In the genomic region with DNA sequence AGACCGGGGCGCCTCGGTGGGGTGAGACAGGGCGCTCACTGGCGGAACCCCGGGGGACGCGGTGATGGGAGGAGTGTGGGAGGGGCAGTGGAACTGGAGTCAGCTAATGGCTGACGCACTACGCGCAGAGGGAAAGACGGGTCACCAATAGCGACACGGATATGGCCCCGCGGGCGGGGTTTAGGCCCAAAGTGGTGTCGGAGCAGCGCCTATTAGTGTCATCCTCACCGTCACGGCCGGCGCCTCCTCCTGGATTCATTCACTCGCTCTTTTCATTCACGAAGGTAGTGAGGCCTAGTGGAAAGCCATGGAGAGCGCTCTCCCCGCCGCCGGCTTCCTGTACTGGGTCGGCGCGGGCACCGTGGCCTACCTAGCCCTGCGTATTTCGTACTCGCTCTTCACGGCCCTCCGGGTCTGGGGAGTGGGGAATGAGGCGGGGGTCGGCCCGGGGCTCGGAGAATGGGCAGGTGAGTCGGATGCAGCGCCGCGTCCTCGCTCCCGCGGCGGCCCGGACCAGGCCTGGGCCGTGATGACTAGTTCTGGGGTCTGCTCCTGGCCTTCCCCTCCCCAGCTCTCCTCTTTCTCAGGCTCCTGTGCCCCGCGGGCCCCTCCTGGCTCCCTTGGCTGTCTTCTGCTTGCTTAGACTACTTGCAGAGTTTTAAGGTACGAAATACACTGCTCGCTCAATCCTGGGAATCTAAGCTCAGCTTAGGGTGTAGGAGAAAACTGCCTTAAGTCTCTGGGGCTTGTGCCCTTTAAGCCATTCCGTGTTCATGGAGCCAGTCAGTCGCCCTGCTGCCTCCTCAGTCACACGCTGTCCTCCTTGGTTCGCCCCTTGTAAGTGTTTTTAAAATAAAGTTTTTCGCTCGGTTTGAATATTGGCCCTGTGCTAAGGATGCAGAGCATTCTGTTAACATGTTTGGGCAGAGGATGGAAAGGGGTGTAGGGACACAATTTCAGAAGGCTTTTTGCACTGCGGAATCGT, we compare ENCODE assay signal across 1 cellular context.
TF ChIP-seq lines count a peak whose summit lies in the region.

A gene (plus strand): TSS at position 218 of the 985 bp plus-strand sequence. CDS start 90 bp downstream, at position 308.

TF ChIP-seq in HepG2, 621 proteins besides CTCF, POLR2A, EP300 and RAD21 (continued from another document and continues in another):
- TF ChIP-seq, protein P1, sequence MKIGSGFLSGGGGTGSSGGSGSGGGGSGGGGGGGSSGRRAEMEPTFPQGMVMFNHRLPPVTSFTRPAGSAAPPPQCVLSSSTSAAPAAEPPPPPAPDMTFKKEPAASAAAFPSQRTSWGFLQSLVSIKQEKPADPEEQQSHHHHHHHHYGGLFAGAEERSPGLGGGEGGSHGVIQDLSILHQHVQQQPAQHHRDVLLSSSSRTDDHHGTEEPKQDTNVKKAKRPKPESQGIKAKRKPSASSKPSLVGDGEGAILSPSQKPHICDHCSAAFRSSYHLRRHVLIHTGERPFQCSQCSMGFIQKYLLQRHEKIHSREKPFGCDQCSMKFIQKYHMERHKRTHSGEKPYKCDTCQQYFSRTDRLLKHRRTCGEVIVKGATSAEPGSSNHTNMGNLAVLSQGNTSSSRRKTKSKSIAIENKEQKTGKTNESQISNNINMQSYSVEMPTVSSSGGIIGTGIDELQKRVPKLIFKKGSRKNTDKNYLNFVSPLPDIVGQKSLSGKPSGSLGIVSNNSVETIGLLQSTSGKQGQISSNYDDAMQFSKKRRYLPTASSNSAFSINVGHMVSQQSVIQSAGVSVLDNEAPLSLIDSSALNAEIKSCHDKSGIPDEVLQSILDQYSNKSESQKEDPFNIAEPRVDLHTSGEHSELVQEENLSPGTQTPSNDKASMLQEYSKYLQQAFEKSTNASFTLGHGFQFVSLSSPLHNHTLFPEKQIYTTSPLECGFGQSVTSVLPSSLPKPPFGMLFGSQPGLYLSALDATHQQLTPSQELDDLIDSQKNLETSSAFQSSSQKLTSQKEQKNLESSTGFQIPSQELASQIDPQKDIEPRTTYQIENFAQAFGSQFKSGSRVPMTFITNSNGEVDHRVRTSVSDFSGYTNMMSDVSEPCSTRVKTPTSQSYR (CRISPR knock-in tag; IDR thresholded peaks at IDR 0.05; ENCODE audit: borderline replicate concordance) = peak; percentile 31; the same call in 1 of the 2 replicates
- no peak for TF ChIP-seq ZSCAN30 (CRISPR knock-in tag; IDR thresholded peaks at IDR 0.05)
- TF ChIP-seq, protein P2, sequence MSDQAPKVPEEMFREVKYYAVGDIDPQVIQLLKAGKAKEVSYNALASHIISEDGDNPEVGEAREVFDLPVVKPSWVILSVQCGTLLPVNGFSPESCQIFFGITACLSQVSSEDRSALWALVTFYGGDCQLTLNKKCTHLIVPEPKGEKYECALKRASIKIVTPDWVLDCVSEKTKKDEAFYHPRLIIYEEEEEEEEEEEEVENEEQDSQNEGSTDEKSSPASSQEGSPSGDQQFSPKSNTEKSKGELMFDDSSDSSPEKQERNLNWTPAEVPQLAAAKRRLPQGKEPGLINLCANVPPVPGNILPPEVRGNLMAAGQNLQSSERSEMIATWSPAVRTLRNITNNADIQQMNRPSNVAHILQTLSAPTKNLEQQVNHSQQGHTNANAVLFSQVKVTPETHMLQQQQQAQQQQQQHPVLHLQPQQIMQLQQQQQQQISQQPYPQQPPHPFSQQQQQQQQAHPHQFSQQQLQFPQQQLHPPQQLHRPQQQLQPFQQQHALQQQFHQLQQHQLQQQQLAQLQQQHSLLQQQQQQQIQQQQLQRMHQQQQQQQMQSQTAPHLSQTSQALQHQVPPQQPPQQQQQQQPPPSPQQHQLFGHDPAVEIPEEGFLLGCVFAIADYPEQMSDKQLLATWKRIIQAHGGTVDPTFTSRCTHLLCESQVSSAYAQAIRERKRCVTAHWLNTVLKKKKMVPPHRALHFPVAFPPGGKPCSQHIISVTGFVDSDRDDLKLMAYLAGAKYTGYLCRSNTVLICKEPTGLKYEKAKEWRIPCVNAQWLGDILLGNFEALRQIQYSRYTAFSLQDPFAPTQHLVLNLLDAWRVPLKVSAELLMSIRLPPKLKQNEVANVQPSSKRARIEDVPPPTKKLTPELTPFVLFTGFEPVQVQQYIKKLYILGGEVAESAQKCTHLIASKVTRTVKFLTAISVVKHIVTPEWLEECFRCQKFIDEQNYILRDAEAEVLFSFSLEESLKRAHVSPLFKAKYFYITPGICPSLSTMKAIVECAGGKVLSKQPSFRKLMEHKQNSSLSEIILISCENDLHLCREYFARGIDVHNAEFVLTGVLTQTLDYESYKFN (CRISPR knock-in tag; conservative IDR thresholded peaks at IDR 0.05) = 0 out of 2 replicates have a peak, but pooled peaks have one; percentile 23
- TF ChIP-seq, protein P3, sequence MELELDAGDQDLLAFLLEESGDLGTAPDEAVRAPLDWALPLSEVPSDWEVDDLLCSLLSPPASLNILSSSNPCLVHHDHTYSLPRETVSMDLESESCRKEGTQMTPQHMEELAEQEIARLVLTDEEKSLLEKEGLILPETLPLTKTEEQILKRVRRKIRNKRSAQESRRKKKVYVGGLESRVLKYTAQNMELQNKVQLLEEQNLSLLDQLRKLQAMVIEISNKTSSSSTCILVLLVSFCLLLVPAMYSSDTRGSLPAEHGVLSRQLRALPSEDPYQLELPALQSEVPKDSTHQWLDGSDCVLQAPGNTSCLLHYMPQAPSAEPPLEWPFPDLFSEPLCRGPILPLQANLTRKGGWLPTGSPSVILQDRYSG (CRISPR knock-in tag; IDR thresholded peaks at IDR 0.05) = no peak
- no peak for TF ChIP-seq ZNF562 (CRISPR knock-in tag; IDR thresholded peaks at IDR 0.05; ENCODE audit: borderline replicate concordance)
- TF ChIP-seq CAMTA2 (CRISPR knock-in tag; IDR thresholded peaks at IDR 0.05; ENCODE audit: borderline replicate concordance) = no peak
- peak; percentile 26 for TF ChIP-seq SRSF1 (optimal IDR thresholded peaks at IDR 0.05; ENCODE audit: low read depth, low read length)
- TF ChIP-seq DNMT1 (CRISPR knock-in tag; IDR thresholded peaks at IDR 0.05) = no peak
- TF ChIP-seq ZBTB20 (CRISPR knock-in tag; IDR thresholded peaks at IDR 0.05; ENCODE audit: borderline replicate concordance, low read depth) = no peak
- TF ChIP-seq, protein P4, sequence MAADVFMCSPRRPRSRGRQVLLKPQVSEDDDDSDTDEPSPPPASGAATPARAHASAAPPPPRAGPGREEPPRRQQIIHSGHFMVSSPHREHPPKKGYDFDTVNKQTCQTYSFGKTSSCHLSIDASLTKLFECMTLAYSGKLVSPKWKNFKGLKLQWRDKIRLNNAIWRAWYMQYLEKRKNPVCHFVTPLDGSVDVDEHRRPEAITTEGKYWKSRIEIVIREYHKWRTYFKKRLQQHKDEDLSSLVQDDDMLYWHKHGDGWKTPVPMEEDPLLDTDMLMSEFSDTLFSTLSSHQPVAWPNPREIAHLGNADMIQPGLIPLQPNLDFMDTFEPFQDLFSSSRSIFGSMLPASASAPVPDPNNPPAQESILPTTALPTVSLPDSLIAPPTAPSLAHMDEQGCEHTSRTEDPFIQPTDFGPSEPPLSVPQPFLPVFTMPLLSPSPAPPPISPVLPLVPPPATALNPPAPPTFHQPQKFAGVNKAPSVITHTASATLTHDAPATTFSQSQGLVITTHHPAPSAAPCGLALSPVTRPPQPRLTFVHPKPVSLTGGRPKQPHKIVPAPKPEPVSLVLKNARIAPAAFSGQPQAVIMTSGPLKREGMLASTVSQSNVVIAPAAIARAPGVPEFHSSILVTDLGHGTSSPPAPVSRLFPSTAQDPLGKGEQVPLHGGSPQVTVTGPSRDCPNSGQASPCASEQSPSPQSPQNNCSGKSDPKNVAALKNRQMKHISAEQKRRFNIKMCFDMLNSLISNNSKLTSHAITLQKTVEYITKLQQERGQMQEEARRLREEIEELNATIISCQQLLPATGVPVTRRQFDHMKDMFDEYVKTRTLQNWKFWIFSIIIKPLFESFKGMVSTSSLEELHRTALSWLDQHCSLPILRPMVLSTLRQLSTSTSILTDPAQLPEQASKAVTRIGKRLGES (CRISPR knock-in tag; IDR thresholded peaks at IDR 0.05; ENCODE audit: borderline replicate concordance) = no peak
- no peak; the same call in 1 of the 2 replicates for TF ChIP-seq NKX3-1 (CRISPR knock-in tag; IDR thresholded peaks at IDR 0.05)
- TF ChIP-seq, protein P5, sequence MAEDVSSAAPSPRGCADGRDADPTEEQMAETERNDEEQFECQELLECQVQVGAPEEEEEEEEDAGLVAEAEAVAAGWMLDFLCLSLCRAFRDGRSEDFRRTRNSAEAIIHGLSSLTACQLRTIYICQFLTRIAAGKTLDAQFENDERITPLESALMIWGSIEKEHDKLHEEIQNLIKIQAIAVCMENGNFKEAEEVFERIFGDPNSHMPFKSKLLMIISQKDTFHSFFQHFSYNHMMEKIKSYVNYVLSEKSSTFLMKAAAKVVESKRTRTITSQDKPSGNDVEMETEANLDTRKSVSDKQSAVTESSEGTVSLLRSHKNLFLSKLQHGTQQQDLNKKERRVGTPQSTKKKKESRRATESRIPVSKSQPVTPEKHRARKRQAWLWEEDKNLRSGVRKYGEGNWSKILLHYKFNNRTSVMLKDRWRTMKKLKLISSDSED (CRISPR knock-in tag; IDR thresholded peaks at IDR 0.05) = no peak
- TF ChIP-seq EHMT2 (IDR thresholded peaks at IDR 0.05; ENCODE audit: borderline replicate concordance, low read depth, low read length) = no peak
- TF ChIP-seq, protein P6, sequence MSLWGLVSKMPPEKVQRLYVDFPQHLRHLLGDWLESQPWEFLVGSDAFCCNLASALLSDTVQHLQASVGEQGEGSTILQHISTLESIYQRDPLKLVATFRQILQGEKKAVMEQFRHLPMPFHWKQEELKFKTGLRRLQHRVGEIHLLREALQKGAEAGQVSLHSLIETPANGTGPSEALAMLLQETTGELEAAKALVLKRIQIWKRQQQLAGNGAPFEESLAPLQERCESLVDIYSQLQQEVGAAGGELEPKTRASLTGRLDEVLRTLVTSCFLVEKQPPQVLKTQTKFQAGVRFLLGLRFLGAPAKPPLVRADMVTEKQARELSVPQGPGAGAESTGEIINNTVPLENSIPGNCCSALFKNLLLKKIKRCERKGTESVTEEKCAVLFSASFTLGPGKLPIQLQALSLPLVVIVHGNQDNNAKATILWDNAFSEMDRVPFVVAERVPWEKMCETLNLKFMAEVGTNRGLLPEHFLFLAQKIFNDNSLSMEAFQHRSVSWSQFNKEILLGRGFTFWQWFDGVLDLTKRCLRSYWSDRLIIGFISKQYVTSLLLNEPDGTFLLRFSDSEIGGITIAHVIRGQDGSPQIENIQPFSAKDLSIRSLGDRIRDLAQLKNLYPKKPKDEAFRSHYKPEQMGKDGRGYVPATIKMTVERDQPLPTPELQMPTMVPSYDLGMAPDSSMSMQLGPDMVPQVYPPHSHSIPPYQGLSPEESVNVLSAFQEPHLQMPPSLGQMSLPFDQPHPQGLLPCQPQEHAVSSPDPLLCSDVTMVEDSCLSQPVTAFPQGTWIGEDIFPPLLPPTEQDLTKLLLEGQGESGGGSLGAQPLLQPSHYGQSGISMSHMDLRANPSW (CRISPR knock-in tag; IDR thresholded peaks at IDR 0.05; ENCODE audit: borderline replicate concordance) = no peak
- no peak for TF ChIP-seq TBP (CRISPR knock-in tag; IDR thresholded peaks at IDR 0.05)
- TF ChIP-seq ZNF724P (CRISPR knock-in tag; IDR thresholded peaks at IDR 0.05; ENCODE audit: borderline replicate concordance) = no peak
- TF ChIP-seq ZNF772 (CRISPR knock-in tag; IDR thresholded peaks at IDR 0.05) = no peak; the same call in 1 of the 2 replicates
- TF ChIP-seq, protein P7, sequence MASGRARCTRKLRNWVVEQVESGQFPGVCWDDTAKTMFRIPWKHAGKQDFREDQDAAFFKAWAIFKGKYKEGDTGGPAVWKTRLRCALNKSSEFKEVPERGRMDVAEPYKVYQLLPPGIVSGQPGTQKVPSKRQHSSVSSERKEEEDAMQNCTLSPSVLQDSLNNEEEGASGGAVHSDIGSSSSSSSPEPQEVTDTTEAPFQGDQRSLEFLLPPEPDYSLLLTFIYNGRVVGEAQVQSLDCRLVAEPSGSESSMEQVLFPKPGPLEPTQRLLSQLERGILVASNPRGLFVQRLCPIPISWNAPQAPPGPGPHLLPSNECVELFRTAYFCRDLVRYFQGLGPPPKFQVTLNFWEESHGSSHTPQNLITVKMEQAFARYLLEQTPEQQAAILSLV (CRISPR knock-in tag; IDR thresholded peaks at IDR 0.05; ENCODE audit: borderline replicate concordance) = no peak
- no peak for TF ChIP-seq NR2F1 (CRISPR knock-in tag; IDR thresholded peaks at IDR 0.05)
- TF ChIP-seq, protein P8, sequence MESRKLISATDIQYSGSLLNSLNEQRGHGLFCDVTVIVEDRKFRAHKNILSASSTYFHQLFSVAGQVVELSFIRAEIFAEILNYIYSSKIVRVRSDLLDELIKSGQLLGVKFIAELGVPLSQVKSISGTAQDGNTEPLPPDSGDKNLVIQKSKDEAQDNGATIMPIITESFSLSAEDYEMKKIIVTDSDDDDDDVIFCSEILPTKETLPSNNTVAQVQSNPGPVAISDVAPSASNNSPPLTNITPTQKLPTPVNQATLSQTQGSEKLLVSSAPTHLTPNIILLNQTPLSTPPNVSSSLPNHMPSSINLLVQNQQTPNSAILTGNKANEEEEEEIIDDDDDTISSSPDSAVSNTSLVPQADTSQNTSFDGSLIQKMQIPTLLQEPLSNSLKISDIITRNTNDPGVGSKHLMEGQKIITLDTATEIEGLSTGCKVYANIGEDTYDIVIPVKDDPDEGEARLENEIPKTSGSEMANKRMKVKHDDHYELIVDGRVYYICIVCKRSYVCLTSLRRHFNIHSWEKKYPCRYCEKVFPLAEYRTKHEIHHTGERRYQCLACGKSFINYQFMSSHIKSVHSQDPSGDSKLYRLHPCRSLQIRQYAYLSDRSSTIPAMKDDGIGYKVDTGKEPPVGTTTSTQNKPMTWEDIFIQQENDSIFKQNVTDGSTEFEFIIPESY (CRISPR knock-in tag; IDR thresholded peaks at IDR 0.05) = no peak
- peak; percentile 89 for TF ChIP-seq SP2 (CRISPR knock-in tag; IDR thresholded peaks at IDR 0.05)
- TF ChIP-seq, protein P9, sequence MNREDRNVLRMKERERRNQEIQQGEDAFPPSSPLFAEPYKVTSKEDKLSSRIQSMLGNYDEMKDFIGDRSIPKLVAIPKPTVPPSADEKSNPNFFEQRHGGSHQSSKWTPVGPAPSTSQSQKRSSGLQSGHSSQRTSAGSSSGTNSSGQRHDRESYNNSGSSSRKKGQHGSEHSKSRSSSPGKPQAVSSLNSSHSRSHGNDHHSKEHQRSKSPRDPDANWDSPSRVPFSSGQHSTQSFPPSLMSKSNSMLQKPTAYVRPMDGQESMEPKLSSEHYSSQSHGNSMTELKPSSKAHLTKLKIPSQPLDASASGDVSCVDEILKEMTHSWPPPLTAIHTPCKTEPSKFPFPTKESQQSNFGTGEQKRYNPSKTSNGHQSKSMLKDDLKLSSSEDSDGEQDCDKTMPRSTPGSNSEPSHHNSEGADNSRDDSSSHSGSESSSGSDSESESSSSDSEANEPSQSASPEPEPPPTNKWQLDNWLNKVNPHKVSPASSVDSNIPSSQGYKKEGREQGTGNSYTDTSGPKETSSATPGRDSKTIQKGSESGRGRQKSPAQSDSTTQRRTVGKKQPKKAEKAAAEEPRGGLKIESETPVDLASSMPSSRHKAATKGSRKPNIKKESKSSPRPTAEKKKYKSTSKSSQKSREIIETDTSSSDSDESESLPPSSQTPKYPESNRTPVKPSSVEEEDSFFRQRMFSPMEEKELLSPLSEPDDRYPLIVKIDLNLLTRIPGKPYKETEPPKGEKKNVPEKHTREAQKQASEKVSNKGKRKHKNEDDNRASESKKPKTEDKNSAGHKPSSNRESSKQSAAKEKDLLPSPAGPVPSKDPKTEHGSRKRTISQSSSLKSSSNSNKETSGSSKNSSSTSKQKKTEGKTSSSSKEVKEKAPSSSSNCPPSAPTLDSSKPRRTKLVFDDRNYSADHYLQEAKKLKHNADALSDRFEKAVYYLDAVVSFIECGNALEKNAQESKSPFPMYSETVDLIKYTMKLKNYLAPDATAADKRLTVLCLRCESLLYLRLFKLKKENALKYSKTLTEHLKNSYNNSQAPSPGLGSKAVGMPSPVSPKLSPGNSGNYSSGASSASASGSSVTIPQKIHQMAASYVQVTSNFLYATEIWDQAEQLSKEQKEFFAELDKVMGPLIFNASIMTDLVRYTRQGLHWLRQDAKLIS (CRISPR knock-in tag; IDR thresholded peaks at IDR 0.05) = peak; percentile 61; the same call in 1 of the 2 replicates
